Comparison of ENCODE assay signal across 8 cellular contexts in genomic region chr11:64148200-64148916, GRCh38. TPM values are rescaled to one million over a fixed set of nuclear protein-coding genes. Genes with fewer than 3 reads are reported as not detected.
A peak's percentile ranks its signal among the peaks of the same experiment; 100 is the strongest.
DNase-seq lines count a peak whose midpoint lies in the region; ATAC-seq and TF ChIP-seq lines count a peak whose summit lies in the region.

No MANE protein-coding gene starts in this region.

- H3K4me1 Mint-ChIP-seq in activated CD4-positive, alpha-beta T cell treated with anti-CD3 and anti-CD28 coated beads, Interleukin-2, amount 10 ng/mL, durations not matched to agents 24 days and 14 days, result peaks cover 14% of the 10 kb centered on the region

- no peak overlapping the region for H3K4me3 Mint-ChIP-seq in activated CD4-positive, alpha-beta T cell treated with anti-CD3 and anti-CD28 coated beads, Interleukin-2, amount 10 ng/mL, durations not matched to agents 24 days and 14 days

- TF ChIP-seq CTCF in choroid plexus epithelial cell (conservative IDR thresholded peaks at IDR 0.05; ENCODE audit: low read depth, low read length) (peak; percentile 96), left lung (IDR thresholded peaks at IDR 0.05) (peak; percentile 93 to 96)

- peak overlapping the region; percentile 13 for H3K4me3 ChIP-seq in choroid plexus epithelial cell (ENCODE audit: low read depth, low read length)
- no peak overlapping the region for H3K4me3 ChIP-seq in left lung

- H3K36me3 Mint-ChIP-seq in activated CD4-positive, alpha-beta T cell treated with anti-CD3 and anti-CD28 coated beads, Interleukin-2, amount 10 ng/mL, durations not matched to agents 24 days and 14 days (ENCODE audit: low read depth), result no peaks in the 10 kb centered on the region

- H3K4me1 ChIP-seq in left lung, result peaks cover 0 to 5% of the 10 kb centered on the region in 2 donors

- no peaks in the 10 kb centered on the region for H3K27me3 ChIP-seq in left lung

- H3K9me3 ChIP-seq in left lung, result no peaks in the 10 kb centered on the region

- ATAC-seq in left lung (peak; percentile 82), GM21528 (IDR thresholded peaks at IDR 0.05; ENCODE audit: low FRiP score, unreplicated experiment) (no peak)

- H3K27ac Mint-ChIP-seq in activated CD4-positive, alpha-beta T cell treated with anti-CD3 and anti-CD28 coated beads, Interleukin-2, amount 10 ng/mL, durations not matched to agents 24 days and 14 days, result no peak overlapping the region

- peaks cover 0 to 4% of the 10 kb centered on the region in 2 donors for H3K36me3 ChIP-seq in left lung

- intact Hi-C loops in activated CD4-positive, alpha-beta T cell treated with anti-CD3 and anti-CD28 coated beads, Interleukin-2, amount 10 ng/mL, durations not matched to agents 24 days and 14 days (cut with micrococcal nuclease), result loop anchor here (1.0 kb wide), 1 partner anchor 311 kb away; no protein-coding TSS in a partner anchor
- intact Hi-C loops in left lung (cut with DNase I), result loop anchor here (2.0 to 5.0 kb wide), 2 partner anchors 148 to 151 kb away; no protein-coding TSS in a partner anchor

- no peak overlapping the region for H3K27ac ChIP-seq in left lung

- no peaks in the 10 kb centered on the region for H3K27me3 Mint-ChIP-seq in activated CD4-positive, alpha-beta T cell treated with anti-CD3 and anti-CD28 coated beads, Interleukin-2, amount 10 ng/mL, durations not matched to agents 24 days and 14 days

- DNase-seq in SIG-M5 treated with dmso at 0.1 percent for 504 hours (lab: John Stamatoyannopoulos, UW; ENCODE audit: unreplicated experiment), result peak; percentile 38
- no peak for DNase-seq in SIG-M5 (lab: John Stamatoyannopoulos, UW)
- peak; percentile 88 for DNase-seq in NCI-H2227 (lab: John Stamatoyannopoulos, UW; ENCODE audit: unreplicated experiment)
- peak; percentile 91 for DNase-seq in activated CD4-positive, alpha-beta T cell treated with anti-CD3 and anti-CD28 coated beads, Interleukin-2, amount 10 ng/mL, durations not matched to agents 24 days and 14 days
- peak; percentile 80 for DNase-seq in choroid plexus epithelial cell (ENCODE audit: low read depth)
- peak; percentile 56 to 91 for DNase-seq in left lung
- peak; percentile 75 for DNase-seq in stimulated activated CD4-positive, alpha-beta T cell treated with anti-CD3 and anti-CD28 coated beads, Interleukin-2, amount 100 ng/mL, for 48 hours

- H3K9me3 Mint-ChIP-seq in activated CD4-positive, alpha-beta T cell treated with anti-CD3 and anti-CD28 coated beads, Interleukin-2, amount 10 ng/mL, durations not matched to agents 24 days and 14 days, result no peaks in the 10 kb centered on the region

RNA-seq across cellular contexts. Expression of gene MACROD1, which starts 17.6 kb away (rescaled TPM):
- total RNA-seq in activated CD4-positive, alpha-beta T cell treated with anti-CD3 and anti-CD28 coated beads, Interleukin-2, amount 10 ng/mL, durations not matched to agents 24 days and 14 days, result 28.6 and 29.6 TPM in 2 replicates
- 10 to 100 TPM; 13.5 to 19.8 TPM for total RNA-seq in left lung

RNA-seq across cellular contexts. Expression of gene STIP1, which starts 37.6 kb away (rescaled TPM):
- total RNA-seq in activated CD4-positive, alpha-beta T cell treated with anti-CD3 and anti-CD28 coated beads, Interleukin-2, amount 10 ng/mL, durations not matched to agents 24 days and 14 days, result 521 and 535 TPM in 2 replicates
- total RNA-seq in left lung, result 100 to 1,000 TPM; 124 to 149 TPM

RNA-seq across cellular contexts. Expression of gene FERMT3, which starts 58.2 kb away (rescaled TPM):
- 200 and 213 TPM in 2 replicates for total RNA-seq in activated CD4-positive, alpha-beta T cell treated with anti-CD3 and anti-CD28 coated beads, Interleukin-2, amount 10 ng/mL, durations not matched to agents 24 days and 14 days
- total RNA-seq in left lung, result 100 to 1,000 TPM in 1 of 2 donors, 10 to 100 TPM in 1; 42.2 to 100 TPM
